ENCODE assay signal across 26 cellular contexts in the genomic region with DNA sequence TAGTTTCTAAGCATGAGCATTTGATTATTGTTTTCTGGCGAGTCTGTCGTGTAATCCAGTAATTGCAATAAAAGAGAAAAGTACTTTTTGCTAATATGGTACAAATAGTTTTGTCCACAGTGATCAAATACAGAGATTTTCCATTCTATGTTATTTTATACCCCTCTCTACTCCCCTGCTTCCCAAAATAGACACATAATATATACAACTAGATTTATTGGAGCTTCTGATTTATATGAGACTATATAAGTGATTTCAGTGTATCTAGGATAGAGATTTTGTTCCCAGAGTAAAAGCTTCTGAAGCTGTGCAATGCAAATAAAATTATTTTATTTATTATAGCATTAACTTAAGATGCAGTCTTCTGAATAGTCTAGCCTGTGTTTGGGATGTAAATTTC.
DNase-seq lines count a peak whose midpoint lies in the region; ATAC-seq and TF ChIP-seq lines count a peak whose summit lies in the region.
"Had no signal": no experiment of that assay in that cellular context is flagged by ENCODE, and none has a peak within 500 bp of the region (broad histone marks: within the 10 kb centered on the region; RNA-seq: fewer than 3 reads in every experiment).

No MANE protein-coding gene starts in this region.

- no peak overlapping the region for H2AFZ ChIP-seq in neural progenitor cell (replicated peaks)
- no peak overlapping the region for H2AFZ ChIP-seq in smooth muscle cell (ENCODE audit: low read depth)

- H3F3A ChIP-seq in neural progenitor cell (ENCODE audit: low read depth) (peaks cover 10% of the 10 kb centered on the region), smooth muscle cell (ENCODE audit: low read depth) (no peaks in the 10 kb centered on the region)

- TF ChIP-seq CTCF in endodermal cell (conservative IDR thresholded peaks at IDR 0.05) = no peak
- TF ChIP-seq CTCF in mesothelial cell of epicardium (IDR thresholded peaks at IDR 0.05; ENCODE audit: unreplicated experiment) = no peak
- no peak for TF ChIP-seq CTCF in neural progenitor cell (IDR thresholded peaks at IDR 0.05)
- TF ChIP-seq CTCF in smooth muscle cell (IDR thresholded peaks at IDR 0.05; ENCODE audit: borderline replicate concordance, insufficient read depth, poor library complexity, severe bottlenecking) = no peak

- no peaks in the 10 kb centered on the region for H3K27me3 Mint-ChIP-seq in endodermal cell (ENCODE audit: insufficient read depth)
- H3K27me3 Mint-ChIP-seq in mesothelial cell of epicardium (ENCODE audit: low read depth) = no peaks in the 10 kb centered on the region
- peaks cover 3% of the 10 kb centered on the region for H3K27me3 Mint-ChIP-seq in neural progenitor cell (ENCODE audit: insufficient read depth, low read depth)
- H3K27me3 Mint-ChIP-seq: B cell; CD4-positive, alpha-beta memory T cell; CD4-positive, CD25-positive, alpha-beta regulatory T cell; CD8-positive, alpha-beta memory T cell had no signal

- H3K9me3 ChIP-seq in endodermal cell (ENCODE audit: control insufficient read depth, low read length) (no peaks in the 10 kb centered on the region), neural progenitor cell (ENCODE audit: low read depth) (no peaks in the 10 kb centered on the region), smooth muscle cell (replicated peaks; ENCODE audit: low read depth) (no peaks in the 10 kb centered on the region)

- no peaks in the 10 kb centered on the region for H3K4me1 ChIP-seq in endodermal cell (ENCODE audit: control insufficient read depth, insufficient read depth, low read length)
- peaks cover 23% of the 10 kb centered on the region for H3K4me1 ChIP-seq in neural progenitor cell
- peaks cover 19% of the 10 kb centered on the region for H3K4me1 ChIP-seq in smooth muscle cell (ENCODE audit: low read depth)
- H3K4me1 ChIP-seq: A549, BLaER1 had no signal

- H3K9ac ChIP-seq in endodermal cell (ENCODE audit: extremely low read depth, low read length, poor library complexity, severe bottlenecking) (no peak overlapping the region), neural progenitor cell (no peak overlapping the region), smooth muscle cell (ENCODE audit: low read depth) (no peak overlapping the region)
- H3K9ac ChIP-seq: BLaER1 had no signal

- peaks cover 9% of the 10 kb centered on the region for H3K4me1 Mint-ChIP-seq in endodermal cell
- H3K4me1 Mint-ChIP-seq in mesothelial cell of epicardium = peaks cover 18% of the 10 kb centered on the region
- H3K4me1 Mint-ChIP-seq in neural progenitor cell = peaks cover 48% of the 10 kb centered on the region
- H3K4me1 Mint-ChIP-seq: B cell had no signal

- ATAC-seq in GM21526 (IDR thresholded peaks at IDR 0.05; ENCODE audit: low FRiP score, unreplicated experiment) (no peak), HG03354 (IDR thresholded peaks at IDR 0.05; ENCODE audit: poor library complexity, severe bottlenecking, unreplicated experiment) (no peak)
- ATAC-seq: A549, GM12878 had no signal

- H3K4me3 ChIP-seq in endodermal cell (ENCODE audit: low read length) = no peak overlapping the region
- H3K4me3 ChIP-seq in neural progenitor cell = no peak overlapping the region
- H3K4me3 ChIP-seq in smooth muscle cell = no peak overlapping the region
- H3K4me3 ChIP-seq: A549, BLaER1, GM12878 had no signal

- H3K27ac Mint-ChIP-seq in endodermal cell = no peak overlapping the region
- peak overlapping the region; percentile 31 for H3K27ac Mint-ChIP-seq in mesothelial cell of epicardium
- H3K27ac Mint-ChIP-seq in neural progenitor cell = peak overlapping the region; percentile 86
- H3K27ac Mint-ChIP-seq: B cell; CD14-positive monocyte; CD4-positive, alpha-beta memory T cell; CD4-positive, CD25-positive, alpha-beta regulatory T cell; CD8-positive, alpha-beta memory T cell had no signal

- H3K9me3 Mint-ChIP-seq in endodermal cell (peaks cover 9% of the 10 kb centered on the region), mesothelial cell of epicardium (peaks cover 16% of the 10 kb centered on the region), neural progenitor cell (peaks cover 16% of the 10 kb centered on the region)
- H3K9me3 Mint-ChIP-seq: CD4-positive, CD25-positive, alpha-beta regulatory T cell; CD8-positive, alpha-beta memory T cell had no signal

- DNase-seq in endodermal cell = no peak
- DNase-seq in mesothelial cell of epicardium (ENCODE audit: low spot score in 2 of 2, unreplicated experiment in 2 of 2) = no peak
- no peak for DNase-seq in neural progenitor cell (ENCODE audit: low spot score)
- DNase-seq in smooth muscle cell (lab: John Stamatoyannopoulos, UW; ENCODE audit: unreplicated experiment) = no peak
- DNase-seq in stimulated activated CD4-positive, alpha-beta T cell treated with anti-CD3 and anti-CD28 coated beads, Interleukin-15, amount 100 ng/mL, for 24 hours = no peak
- DNase-seq: AML-193; C1 segment of cervical spinal cord; CD4-positive, alpha-beta memory T cell; CD4-positive, CD25-positive, alpha-beta regulatory T cell; CD8-positive, alpha-beta memory T cell; COR-L47; DMS 273 treated with DMSO at 0.1 percent for 48 hours; DMS153; DMS53; DMS79; DND-41; EL; GDM1 had no signal

- H3K36me3 ChIP-seq in endodermal cell (ENCODE audit: control insufficient read depth, insufficient read depth, low read length) = no peaks in the 10 kb centered on the region
- no peaks in the 10 kb centered on the region for H3K36me3 ChIP-seq in neural progenitor cell
- no peaks in the 10 kb centered on the region for H3K36me3 ChIP-seq in smooth muscle cell (ENCODE audit: low read depth)
- H3K36me3 ChIP-seq: BLaER1 had no signal

- no peaks in the 10 kb centered on the region for H3K27me3 ChIP-seq in endodermal cell (ENCODE audit: control insufficient read depth, insufficient read depth, low read length, poor library complexity, severe bottlenecking)
- H3K27me3 ChIP-seq in neural progenitor cell = no peaks in the 10 kb centered on the region
- no peaks in the 10 kb centered on the region for H3K27me3 ChIP-seq in smooth muscle cell (ENCODE audit: low read depth)
- H3K27me3 ChIP-seq: BLaER1 had no signal

- H3K79me2 ChIP-seq in neural progenitor cell (ENCODE audit: low read depth) = no peaks in the 10 kb centered on the region
- H3K79me2 ChIP-seq in smooth muscle cell (ENCODE audit: low read depth) = no peaks in the 10 kb centered on the region

- peak overlapping the region; percentile 28 for H3K4me2 ChIP-seq in neural progenitor cell
- H3K4me2 ChIP-seq in smooth muscle cell = peak overlapping the region; percentile 75
- H3K4me2 ChIP-seq: A549, BLaER1 had no signal

- WGBS in endodermal cell (ENCODE audit: insufficient coverage in 1 of 2, insufficient read length in 1 of 2), 2 experiments = 100% methylated on average over 2 of the region's 2 CpGs; no CpG with 5 or more reads in 1 of the 2 experiments
- WGBS in smooth muscle cell (ENCODE audit: low lambda C conversion rate) = 76% methylated on average over 2 of the region's 2 CpGs

- H4K20me1 ChIP-seq in neural progenitor cell (ENCODE audit: low read depth) (no peaks in the 10 kb centered on the region), smooth muscle cell (ENCODE audit: low read depth) (no peaks in the 10 kb centered on the region)
- H4K20me1 ChIP-seq: BLaER1 had no signal

- no peaks in the 10 kb centered on the region for H3K36me3 Mint-ChIP-seq in endodermal cell (ENCODE audit: low read depth)
- H3K36me3 Mint-ChIP-seq in mesothelial cell of epicardium = peaks cover 4% of the 10 kb centered on the region
- H3K36me3 Mint-ChIP-seq in neural progenitor cell = peaks cover 2% of the 10 kb centered on the region

- H3K27ac ChIP-seq in endodermal cell (ENCODE audit: low read depth, low read length) (peak overlapping the region; percentile 95), neural progenitor cell (peak overlapping the region; percentile 63), smooth muscle cell (ENCODE audit: low read depth) (no peak overlapping the region)
- H3K27ac ChIP-seq: 22Rv1, A549, BLaER1 had no signal

- H3K4me3 Mint-ChIP-seq in endodermal cell (no peak overlapping the region), mesothelial cell of epicardium (no peak overlapping the region), neural progenitor cell (no peak overlapping the region)
- H3K4me3 Mint-ChIP-seq: B cell; CD14-positive monocyte; CD4-positive, alpha-beta memory T cell; CD4-positive, CD25-positive, alpha-beta regulatory T cell; CD8-positive, alpha-beta memory T cell had no signal
